In genomic region chr4:182969651-182970279, GRCh38 we compare ENCODE assay signal across 10 cellular contexts. TPM values are rescaled to one million over a fixed set of nuclear protein-coding genes. Genes with fewer than 3 reads are reported as not detected.
A peak's percentile ranks its signal among the peaks of the same experiment; 100 is the strongest.
DNase-seq lines count a peak whose midpoint lies in the region; ATAC-seq, FAIRE-seq and TF ChIP-seq lines count a peak whose summit lies in the region.
"Had no signal": no experiment of that assay in that cellular context is flagged by ENCODE, and none has a peak within 500 bp of the region (broad histone marks: within the 10 kb centered on the region; RNA-seq: fewer than 3 reads in every experiment).

No MANE protein-coding gene starts in this region.

- peak; percentile 73 for FAIRE-seq in GM12892 (lab: Jason Lieb, UNC)

- intact Hi-C loops in activated CD4-positive, alpha-beta memory T cell treated with anti-CD3 and anti-CD28 coated beads for 36 hours (cut with micrococcal nuclease), result no loop called here

- DNase-seq in GM12892 (ENCODE audit: insufficient read length) (no peak), RPMI8226 (peak; percentile 5), AG08396 (ENCODE audit: low spot score) (no peak), cerebellar cortex (ENCODE audit: low spot score) (no peak), 8988T (no peak)
- DNase-seq in activated CD4-positive, alpha-beta memory T cell treated with anti-CD3 and anti-CD28 coated beads for 36 hours, result no peak
- DNase-seq: activated CD4-positive, alpha-beta T cell treated with anti-CD3 and anti-CD28 coated beads for 48 hours; CD8-positive, alpha-beta memory T cell had no signal

- TF ChIP-seq POLR2A in GM12892 (IDR thresholded peaks at IDR 0.05; ENCODE audit: low read depth, low read length), result no peak

- no peak overlapping the region for H3K27ac Mint-ChIP-seq in activated CD4-positive, alpha-beta memory T cell treated with anti-CD3 and anti-CD28 coated beads for 36 hours
- H3K27ac Mint-ChIP-seq: CD8-positive, alpha-beta memory T cell had no signal

- peaks cover 29% of the 10 kb centered on the region for H3K27me3 Mint-ChIP-seq in activated CD4-positive, alpha-beta memory T cell treated with anti-CD3 and anti-CD28 coated beads for 36 hours

- CTCF ChIA-PET in activated CD4-positive, alpha-beta memory T cell treated with anti-CD3 and anti-CD28 coated beads for 36 hours (lab: Charles Lee), result no interaction called here

- no peaks in the 10 kb centered on the region for H3K4me1 Mint-ChIP-seq in activated CD4-positive, alpha-beta memory T cell treated with anti-CD3 and anti-CD28 coated beads for 36 hours (ENCODE audit: low read depth)
- H3K4me1 Mint-ChIP-seq: CD8-positive, alpha-beta memory T cell had no signal

- POLR2A ChIA-PET in activated CD4-positive, alpha-beta memory T cell treated with anti-CD3 and anti-CD28 coated beads for 36 hours (lab: Charles Lee), result no interaction called here

- H3K4me3 Mint-ChIP-seq in activated CD4-positive, alpha-beta memory T cell treated with anti-CD3 and anti-CD28 coated beads for 36 hours, result no peak overlapping the region
- H3K4me3 Mint-ChIP-seq: CD8-positive, alpha-beta memory T cell had no signal

- ATAC-seq in GM21390 (IDR thresholded peaks at IDR 0.05; ENCODE audit: unreplicated experiment) (peak; percentile 69), HG03159 (IDR thresholded peaks at IDR 0.05; ENCODE audit: unreplicated experiment) (peak; percentile 78)

- H3K36me3 Mint-ChIP-seq in activated CD4-positive, alpha-beta memory T cell treated with anti-CD3 and anti-CD28 coated beads for 36 hours, result no peaks in the 10 kb centered on the region
- H3K36me3 Mint-ChIP-seq: CD8-positive, alpha-beta memory T cell had no signal

- no peaks in the 10 kb centered on the region for H3K9me3 Mint-ChIP-seq in activated CD4-positive, alpha-beta memory T cell treated with anti-CD3 and anti-CD28 coated beads for 36 hours

RNA-seq across cellular contexts. Expression of gene DCTD, which starts 52.6 kb away (rescaled TPM):
- 84.8 TPM for polyA plus RNA-seq in GM12892 (2012; ENCODE audit: missing spikeins)
- 100 to 1,000 TPM; 115 to 117 TPM for total RNA-seq in activated CD4-positive, alpha-beta memory T cell treated with anti-CD3 and anti-CD28 coated beads for 36 hours
